In genomic region chr10:48412933-48413332, GRCh38 we compare ENCODE assay signal across 22 cellular contexts.
DNase-seq lines count a peak whose midpoint lies in the region; ATAC-seq, FAIRE-seq and TF ChIP-seq lines count a peak whose summit lies in the region.
"Had no signal": no experiment of that assay in that cellular context is flagged by ENCODE, and none has a peak within 500 bp of the region (broad histone marks: within the 10 kb centered on the region; RNA-seq: fewer than 3 reads in every experiment).

No MANE protein-coding gene starts in this region.

- no peaks in the 10 kb centered on the region for H3K9me1 ChIP-seq in K562 (ENCODE audit: control insufficient read depth, insufficient read depth, low read length)

- peaks cover 14% of the 10 kb centered on the region for H3K9me3 Mint-ChIP-seq in Caco-2 (ENCODE audit: unreplicated experiment)

- no peak overlapping the region for H3K4me2 ChIP-seq in K562 (ENCODE audit: insufficient read depth, low read length)
- H3K4me2 ChIP-seq: A549; BLaER1 treated with 17β-estradiol and CSF1 and Interleukin-3, amounts not matched to agents 10 nM and 100 nM had no signal

- no peak for TF ChIP-seq CTCF in Caco-2 (IDR thresholded peaks at IDR 0.05; ENCODE audit: insufficient read depth in 1 of 2, low read depth in 1 of 2, low read length in 1 of 2, severe bottlenecking in 1 of 2, unreplicated experiment in 1 of 2)
- no peak for TF ChIP-seq CTCF in HEK293 (tag by site-specific recombination; IDR thresholded peaks at IDR 0.05)
- TF ChIP-seq CTCF in K562 (IDR thresholded peaks at IDR 0.05 in 2 of 3, conservative IDR thresholded peaks at IDR 0.05 in 1 of 3; ENCODE audit: insufficient read depth in 2 of 3, low read depth in 1 of 3, low read length in 3 of 3): no peak

- no peak for DNase-seq in Caco-2
- no peak for DNase-seq in K562 (ENCODE audit: extremely low read depth in 1 of 4, low spot score in 3 of 4)
- DNase-seq in activated CD4-positive, CD25-positive, alpha-beta regulatory T cell (lab: John Stamatoyannopoulos, UW): no peak
- no peak for DNase-seq in NOMO-1 treated with DMSO at 0.1 percent for 48 hours (lab: John Stamatoyannopoulos, UW; ENCODE audit: unreplicated experiment)
- DNase-seq: AML-193; CD4-positive, alpha-beta T cell; CD8-positive, alpha-beta T cell; DMS 273 treated with DMSO at 0.1 percent for 48 hours; DMS153; DMS53; DMS79; DND-41; EL; GDM1 had no signal

- H3K36me3 ChIP-seq in Caco-2 (ENCODE audit: control insufficient read depth, insufficient read depth, low read length): no peaks in the 10 kb centered on the region
- H3K36me3 ChIP-seq in HEK293 (ENCODE audit: control insufficient read depth in 2 of 2, insufficient read depth in 1 of 2, low read length in 2 of 2): peaks cover 0 to 14% of the 10 kb centered on the region in 2 experiments; a peak in 1 of 3 replicates
- H3K36me3 ChIP-seq in K562 (ENCODE audit: control insufficient read depth, insufficient read depth, low read length): peaks cover 36% of the 10 kb centered on the region

- H3K4me1 ChIP-seq in Caco-2: peaks cover 28% of the 10 kb centered on the region
- H3K4me1 ChIP-seq in HEK293 (ENCODE audit: control insufficient read depth, insufficient read depth, low read length): no peaks in the 10 kb centered on the region
- peaks cover 0 to 14% of the 10 kb centered on the region in 2 experiments; a peak in 2 of 5 replicates for H3K4me1 ChIP-seq in K562 (replicated peaks in 1 of 2; ENCODE audit: control insufficient read depth in 2 of 2, insufficient read depth in 2 of 2, low read length in 2 of 2)

- H3K27me3 ChIP-seq in Caco-2 (replicated peaks; ENCODE audit: control insufficient read depth, insufficient read depth, low read length): no peaks in the 10 kb centered on the region
- H3K27me3 ChIP-seq in K562 (ENCODE audit: control insufficient read depth in 2 of 2, insufficient read depth in 2 of 2, low read length in 2 of 2): no peaks in the 10 kb centered on the region
- H3K27me3 ChIP-seq: BLaER1 treated with 17β-estradiol and CSF1 and Interleukin-3, amounts not matched to agents 10 nM and 100 nM had no signal

- no peaks in the 10 kb centered on the region for H3K79me2 ChIP-seq in K562 (ENCODE audit: control insufficient read depth, insufficient read depth, low read length)

- no peak overlapping the region for H3K9ac ChIP-seq in K562 (ENCODE audit: insufficient read depth in 1 of 2, low read depth in 2 of 2, low read length in 2 of 2)
- H3K9ac ChIP-seq: BLaER1 treated with 17β-estradiol and CSF1 and Interleukin-3, amounts not matched to agents 10 nM and 100 nM had no signal

- TF ChIP-seq EP300 in K562 (IDR thresholded peaks at IDR 0.05; ENCODE audit: low read length): no peak

- H3K9me3 ChIP-seq in Caco-2 (peaks cover 11% of the 10 kb centered on the region), HEK293 (ENCODE audit: control insufficient read depth, insufficient read depth, low read depth, low read length) (no peaks in the 10 kb centered on the region), K562 (replicated peaks; ENCODE audit: control insufficient read depth, insufficient read depth, low read depth, low read length) (peaks cover 4% of the 10 kb centered on the region)

- no peak overlapping the region for H2AFZ ChIP-seq in K562 (ENCODE audit: low read depth, low read length)

- no peak for FAIRE-seq in K562 (lab: Jason Lieb, UNC)
- FAIRE-seq: A549, GM12878, GM19239 had no signal

- ATAC-seq in K562: no peak
- ATAC-seq: A549; CD8-positive, alpha-beta T cell; GM12878 had no signal

- CTCF ChIA-PET in Caco-2 (lab: Charles Lee): no interaction called here
- CTCF ChIA-PET in HEK293 (lab: Yijun Ruan, JAX): no interaction called here
- CTCF ChIA-PET in K562 (lab: Yijun Ruan, JAX; ENCODE audit: low intra/inter-chr PET ratio): no interaction called here

- H3K27ac ChIP-seq in HEK293 (ENCODE audit: extremely low read depth, low read depth, low read length) (no peak overlapping the region), K562 (ENCODE audit: extremely low read depth, low read depth, low read length) (no peak overlapping the region)
- H3K27ac ChIP-seq: 22Rv1; A549; BLaER1 treated with 17β-estradiol and CSF1 and Interleukin-3, amounts not matched to agents 10 nM and 100 nM; C4-2B had no signal

- no TSS peak for BruUV-seq in Caco-2 (replicated peaks; lab: Mats Ljungman, UMichigan)
- BruUV-seq in K562 (replicated peaks; lab: Mats Ljungman, UMichigan): no TSS peak

- TF ChIP-seq POLR2A in K562 (conservative IDR thresholded peaks at IDR 0.05): no peak

- no peaks in the 10 kb centered on the region for H3K27me3 Mint-ChIP-seq in Caco-2 (ENCODE audit: insufficient read depth, unreplicated experiment)
- H3K27me3 Mint-ChIP-seq: B cell; CD4-positive, alpha-beta T cell had no signal

- WGBS in K562 (ENCODE audit: insufficient coverage, low coverage, missing lambda C conversion rate): 95% methylated on average over 4 of the region's 4 CpGs

- H3K4me1 Mint-ChIP-seq in Caco-2 (ENCODE audit: low read depth, unreplicated experiment): peaks cover 28% of the 10 kb centered on the region
- H3K4me1 Mint-ChIP-seq: B cell had no signal

- in situ Hi-C loops in K562 (cut with MboI): no loop called here

- no peaks in the 10 kb centered on the region for H4K20me1 ChIP-seq in K562 (replicated peaks; ENCODE audit: control insufficient read depth, insufficient read depth, low read length)

- H3K27ac Mint-ChIP-seq in Caco-2 (ENCODE audit: unreplicated experiment): peak overlapping the region; percentile 60
- H3K27ac Mint-ChIP-seq: B cell; CD4-positive, alpha-beta T cell; CD8-positive, alpha-beta T cell had no signal

- H3K4me3 Mint-ChIP-seq in Caco-2 (ENCODE audit: unreplicated experiment): no peak overlapping the region
- H3K4me3 Mint-ChIP-seq: B cell; CD4-positive, alpha-beta T cell; CD8-positive, alpha-beta T cell had no signal

- intact Hi-C loops in Caco-2 (cut with micrococcal nuclease; ENCODE audit: unreplicated experiment) (no loop called here), K562 (cut with micrococcal nuclease) (no loop called here)

- peaks cover 23% of the 10 kb centered on the region for H3K36me3 Mint-ChIP-seq in Caco-2 (ENCODE audit: insufficient read depth, unreplicated experiment)

- H3K4me3 ChIP-seq in Caco-2 (ENCODE audit: low read depth, low read length) (no peak overlapping the region), HEK293 (ENCODE audit: low read depth, low read length) (no peak overlapping the region), K562 (no peak overlapping the region)
- H3K4me3 ChIP-seq: A549; BLaER1 treated with 17β-estradiol and CSF1 and Interleukin-3, amounts not matched to agents 10 nM and 100 nM; GM12878 had no signal

- POLR2A ChIA-PET in Caco-2 (lab: Charles Lee): no interaction called here
- POLR2A ChIA-PET in HEK293 (lab: Yijun Ruan, JAX): no interaction called here
- POLR2A ChIA-PET in K562 (lab: Yijun Ruan, JAX): no interaction called here

- TF ChIP-seq RAD21 in K562 (CRISPR knock-in tag; conservative IDR thresholded peaks at IDR 0.05 in 1 of 2, IDR thresholded peaks at IDR 0.05 in 1 of 2): no peak

TF ChIP-seq in HEK293, 187 proteins besides CTCF, POLR2A, EP300 and RAD21:
- TF ChIP-seq ZNF174 (tag by site-specific recombination; IDR thresholded peaks at IDR 0.05) (no peak), ZNF146 (tag by site-specific recombination; IDR thresholded peaks at IDR 0.05) (peak; percentile 86)

TF ChIP-seq in K562, 482 proteins besides CTCF, POLR2A, EP300 and RAD21 (continues in another document):
- TF ChIP-seq E2F4 (CRISPR knock-in tag; IDR thresholded peaks at IDR 0.05; ENCODE audit: low read depth): no peak
- no peak for TF ChIP-seq CREB5 (CRISPR knock-in tag; IDR thresholded peaks at IDR 0.05)
- peak; percentile 86 for TF ChIP-seq ZNF146 (CRISPR knock-in tag; IDR thresholded peaks at IDR 0.05; ENCODE audit: unreplicated experiment)
- no peak for TF ChIP-seq HEY1 (CRISPR knock-in tag; IDR thresholded peaks at IDR 0.05; ENCODE audit: borderline replicate concordance)
- TF ChIP-seq NFYB (IDR thresholded peaks at IDR 0.05; ENCODE audit: extremely low read depth, insufficient read length): no peak
- no peak for TF ChIP-seq CCNT2 (IDR thresholded peaks at IDR 0.05; ENCODE audit: borderline replicate concordance, extremely low read depth, insufficient read length, low read depth, low read length)
- no peak for TF ChIP-seq PPARD (CRISPR knock-in tag; IDR thresholded peaks at IDR 0.05)
- no peak for TF ChIP-seq XRCC4 (IDR thresholded peaks at IDR 0.05; ENCODE audit: extremely low read depth, insufficient read depth, insufficient read length)
- no peak for TF ChIP-seq PHF20 (IDR thresholded peaks at IDR 0.05; ENCODE audit: partially characterized antibody)
- TF ChIP-seq KDM1A (IDR thresholded peaks at IDR 0.05): 0 out of 4 replicates have a peak, but pooled peaks of 1 of the 2 experiments have one; percentile 29
- TF ChIP-seq RBM25 (IDR thresholded peaks at IDR 0.05; ENCODE audit: low read depth, low read length, severe bottlenecking): peak; percentile 80
- no peak for TF ChIP-seq CC2D1A (IDR thresholded peaks at IDR 0.05)
- no peak for TF ChIP-seq HDAC1 (IDR thresholded peaks at IDR 0.05)
- TF ChIP-seq ZNF695 (CRISPR knock-in tag; IDR thresholded peaks at IDR 0.05): no peak
- TF ChIP-seq HMG20B (CRISPR knock-in tag; IDR thresholded peaks at IDR 0.05): no peak
- no peak for TF ChIP-seq ZFP1 (CRISPR knock-in tag; IDR thresholded peaks at IDR 0.05)
